ENCODE assay signal across 8 cellular contexts in the genomic region with DNA sequence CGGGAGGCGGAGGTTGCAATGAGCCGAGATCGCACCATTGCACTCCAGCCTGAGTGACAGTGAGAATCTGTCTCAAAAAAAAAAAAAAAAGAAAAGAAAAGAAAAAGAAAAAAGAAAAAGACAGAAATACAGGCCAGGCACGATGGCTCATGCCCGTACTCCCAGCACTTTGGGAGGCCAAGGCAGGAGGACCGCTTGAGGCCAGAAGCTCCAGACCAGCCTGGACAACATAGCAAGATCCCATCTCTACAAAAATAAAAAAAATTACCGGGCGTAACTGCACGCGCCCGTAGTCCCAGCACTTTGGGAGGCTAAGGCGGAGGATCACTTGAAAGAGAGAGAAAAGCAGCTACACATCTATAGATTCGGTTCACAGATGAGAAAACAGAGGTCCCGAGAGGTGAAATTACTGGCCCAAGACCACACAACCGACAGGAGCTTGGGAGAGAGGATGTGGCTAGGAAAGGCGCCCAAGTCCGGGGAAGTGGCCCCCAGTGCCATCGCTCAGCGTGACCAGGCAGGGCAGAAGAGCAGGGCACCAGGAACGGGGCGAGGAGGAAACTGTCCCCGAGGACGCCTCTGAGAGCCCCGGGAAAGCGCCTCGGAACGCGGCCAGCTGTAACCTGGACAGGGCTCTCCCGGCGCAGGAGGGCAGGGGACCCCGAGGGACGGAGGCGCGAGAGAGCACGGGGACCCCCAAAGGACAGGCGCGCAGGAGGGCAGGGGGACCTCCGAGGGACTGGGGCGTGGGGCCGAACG. TPM values are rescaled to one million over a fixed set of nuclear protein-coding genes. Genes with fewer than 3 reads are reported as not detected.
DNase-seq lines count a peak whose midpoint lies in the region; ATAC-seq, FAIRE-seq and TF ChIP-seq lines count a peak whose summit lies in the region.

No MANE protein-coding gene starts in this region.

- peak overlapping the region; percentile 79 for H3K27ac Mint-ChIP-seq in activated naive CD8-positive, alpha-beta T cell

- CTCF ChIA-PET in A549 (lab: Yijun Ruan, JAX), result interaction anchor here (1.0 kb wide), 2 partner anchors 34 to 66 kb away, joined by 3 to 7 read pairs; no protein-coding TSS in a partner anchor

- ATAC-seq in A549 (peak; percentile 33 to 38), GM18508 (IDR thresholded peaks at IDR 0.05; ENCODE audit: insufficient read depth, unreplicated experiment) (peak; percentile 7), gastrocnemius medialis (peak; percentile 42 to 47), HG02610 (IDR thresholded peaks at IDR 0.05; ENCODE audit: unreplicated experiment) (no peak)

- DNase-seq in A549 (ENCODE audit: low read depth in 1 of 2, low spot score in 1 of 2) (peak in 1 of 2 experiments; percentile 28), HK-2 (ENCODE audit: unreplicated experiment) (peak; percentile 51), hepatic stellate cell (ENCODE audit: low spot score) (peak; percentile 53), gastrocnemius medialis (no peak), DMS79 treated with DMSO at 0.1 percent for 48 hours (lab: John Stamatoyannopoulos, UW) (no peak)

- H3K4me2 ChIP-seq in A549, result peak overlapping the region; percentile 95

- H3K4me3 Mint-ChIP-seq in activated naive CD8-positive, alpha-beta T cell, result peak overlapping the region; percentile 92

- H3K4me3 ChIP-seq in A549 (peak overlapping the region; percentile 87), gastrocnemius medialis (peak overlapping the region; percentile 75 to 90 (median 78))

- no peak for TF ChIP-seq RAD21 in A549 (conservative IDR thresholded peaks at IDR 0.05 in 1 of 2, IDR thresholded peaks at IDR 0.05 in 1 of 2)

- H3K4me1 ChIP-seq in A549, result peaks cover 22% of the 10 kb centered on the region
- no peaks in the 10 kb centered on the region for H3K4me1 ChIP-seq in gastrocnemius medialis

- intact Hi-C loops in gastrocnemius medialis (cut with DNase I; ENCODE audit: low total_unique reads), result loop anchor here (1.0 to 5.0 kb wide), 4 partner anchors 41 to 244 kb away; a partner anchor contains a TSS

- H3K27ac ChIP-seq in A549 (peak overlapping the region; percentile 89 to 95), gastrocnemius medialis (peak overlapping the region; percentile 63 to 80 (median 74))

- TF ChIP-seq POLR2A in A549 (IDR thresholded peaks at IDR 0.05; ENCODE audit: low read length) (no peak), gastrocnemius medialis (IDR thresholded peaks at IDR 0.05) (no peak)

- TF ChIP-seq CTCF in A549 (IDR thresholded peaks at IDR 0.05), result no peak
- no peak for TF ChIP-seq CTCF in gastrocnemius medialis (IDR thresholded peaks at IDR 0.05 in 4 of 5, conservative IDR thresholded peaks at IDR 0.05 in 1 of 5)

- H3K27me3 ChIP-seq in gastrocnemius medialis, result no peaks in the 10 kb centered on the region

- POLR2A ChIA-PET in A549 (lab: Yijun Ruan, JAX), result no interaction called here

- TF ChIP-seq EP300 in A549 (IDR thresholded peaks at IDR 0.05), result no peak

- H3K27me3 Mint-ChIP-seq in activated naive CD8-positive, alpha-beta T cell, result no peaks in the 10 kb centered on the region

- H3K4me1 Mint-ChIP-seq in activated naive CD8-positive, alpha-beta T cell (ENCODE audit: low read depth), result peaks cover 13% of the 10 kb centered on the region

- no peaks in the 10 kb centered on the region for H3K9me3 Mint-ChIP-seq in activated naive CD8-positive, alpha-beta T cell (ENCODE audit: low read depth)

- H3K9me3 ChIP-seq in A549, result no peaks in the 10 kb centered on the region
- H3K9me3 ChIP-seq in gastrocnemius medialis, result no peaks in the 10 kb centered on the region

- H3K36me3 ChIP-seq in gastrocnemius medialis, result no peaks in the 10 kb centered on the region

- 30% methylated on average over 26 of the region's 42 CpGs for WGBS in A549 (ENCODE audit: missing lambda C conversion rate)

- no peak for FAIRE-seq in A549 (lab: Jason Lieb, UNC)

- no peaks in the 10 kb centered on the region for H3K36me3 Mint-ChIP-seq in activated naive CD8-positive, alpha-beta T cell

- in situ Hi-C loops in gastrocnemius medialis (cut with MboI; ENCODE audit: low sequenced_read_pairs in 4 of 4), result no loop called here

TF ChIP-seq in A549, 52 proteins besides CTCF, POLR2A, EP300 and RAD21:
- TF ChIP-seq EHF (CRISPR knock-in tag; IDR thresholded peaks at IDR 0.05), result no peak
- TF ChIP-seq, protein P1, sequence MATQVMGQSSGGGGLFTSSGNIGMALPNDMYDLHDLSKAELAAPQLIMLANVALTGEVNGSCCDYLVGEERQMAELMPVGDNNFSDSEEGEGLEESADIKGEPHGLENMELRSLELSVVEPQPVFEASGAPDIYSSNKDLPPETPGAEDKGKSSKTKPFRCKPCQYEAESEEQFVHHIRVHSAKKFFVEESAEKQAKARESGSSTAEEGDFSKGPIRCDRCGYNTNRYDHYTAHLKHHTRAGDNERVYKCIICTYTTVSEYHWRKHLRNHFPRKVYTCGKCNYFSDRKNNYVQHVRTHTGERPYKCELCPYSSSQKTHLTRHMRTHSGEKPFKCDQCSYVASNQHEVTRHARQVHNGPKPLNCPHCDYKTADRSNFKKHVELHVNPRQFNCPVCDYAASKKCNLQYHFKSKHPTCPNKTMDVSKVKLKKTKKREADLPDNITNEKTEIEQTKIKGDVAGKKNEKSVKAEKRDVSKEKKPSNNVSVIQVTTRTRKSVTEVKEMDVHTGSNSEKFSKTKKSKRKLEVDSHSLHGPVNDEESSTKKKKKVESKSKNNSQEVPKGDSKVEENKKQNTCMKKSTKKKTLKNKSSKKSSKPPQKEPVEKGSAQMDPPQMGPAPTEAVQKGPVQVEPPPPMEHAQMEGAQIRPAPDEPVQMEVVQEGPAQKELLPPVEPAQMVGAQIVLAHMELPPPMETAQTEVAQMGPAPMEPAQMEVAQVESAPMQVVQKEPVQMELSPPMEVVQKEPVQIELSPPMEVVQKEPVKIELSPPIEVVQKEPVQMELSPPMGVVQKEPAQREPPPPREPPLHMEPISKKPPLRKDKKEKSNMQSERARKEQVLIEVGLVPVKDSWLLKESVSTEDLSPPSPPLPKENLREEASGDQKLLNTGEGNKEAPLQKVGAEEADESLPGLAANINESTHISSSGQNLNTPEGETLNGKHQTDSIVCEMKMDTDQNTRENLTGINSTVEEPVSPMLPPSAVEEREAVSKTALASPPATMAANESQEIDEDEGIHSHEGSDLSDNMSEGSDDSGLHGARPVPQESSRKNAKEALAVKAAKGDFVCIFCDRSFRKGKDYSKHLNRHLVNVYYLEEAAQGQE (IDR thresholded peaks at IDR 0.05), result peak; percentile 41
TF ChIP-seq in A549: peak in this region for 1.

RNA-seq across cellular contexts. Expression of a gene that starts 0.6 kb away (rescaled TPM):
- polyA plus RNA-seq in A549 (2011; rRNA removed) (36.3 and 36.4 TPM in 2 replicates), A549 (2017; fragmentation: RNase III; extraction: RNeasy Plus Mini Kit Qiagen cat#74134 plus additional on column Dnase treatment) (21.2 to 25.8 TPM (median 25.7 TPM) in 3 replicates)
- 55.9 and 70.8 TPM in 2 replicates for polyA plus RNA-seq in A549 (2012; cell fraction: cytosol; rRNA removed)
- 58.1 and 81.5 TPM in 2 replicates for polyA plus RNA-seq in A549 (2012; cell fraction: nucleus; rRNA removed)
- polyA minus RNA-seq in A549 (2011; rRNA and poly(A)+ RNA removed), result 72.8 and 82.0 TPM in 2 replicates
- 10 to 100 TPM in 3 of 4 donors, 1 to 10 TPM in 1; 6.4 to 28.1 (median 24.8) TPM for total RNA-seq in gastrocnemius medialis

RNA-seq across cellular contexts. Expression of a gene that starts 41.0 kb away (rescaled TPM):
- polyA plus RNA-seq in A549 (2011; rRNA removed) (180 and 219 TPM in 2 replicates), A549 (2017; fragmentation: RNase III; extraction: RNeasy Plus Mini Kit Qiagen cat#74134 plus additional on column Dnase treatment) (206 to 230 TPM (median 207 TPM) in 3 replicates)
- 152 and 156 TPM in 2 replicates for polyA plus RNA-seq in A549 (2012; cell fraction: cytosol; rRNA removed)
- 311 and 370 TPM in 2 replicates for polyA plus RNA-seq in A549 (2012; cell fraction: nucleus; rRNA removed)
- polyA minus RNA-seq in A549 (2011; rRNA and poly(A)+ RNA removed), result 140 and 153 TPM in 2 replicates
- 100 to 1,000 TPM; 105 to 207 (median 195) TPM for total RNA-seq in gastrocnemius medialis

Comparison
In these comparisons a context has a peak if more than half of its experiments do, and no peak if none do; other contexts are left out.
1. DNase-seq: peak in HK-2 (single experiment) and hepatic stellate cell (single experiment); none in gastrocnemius medialis (0 of 2) and DMS79 treated with DMSO at 0.1 percent for 48 hours (single experiment).